Comparison of ENCODE assay signal across 8 cellular contexts in the genomic region with DNA sequence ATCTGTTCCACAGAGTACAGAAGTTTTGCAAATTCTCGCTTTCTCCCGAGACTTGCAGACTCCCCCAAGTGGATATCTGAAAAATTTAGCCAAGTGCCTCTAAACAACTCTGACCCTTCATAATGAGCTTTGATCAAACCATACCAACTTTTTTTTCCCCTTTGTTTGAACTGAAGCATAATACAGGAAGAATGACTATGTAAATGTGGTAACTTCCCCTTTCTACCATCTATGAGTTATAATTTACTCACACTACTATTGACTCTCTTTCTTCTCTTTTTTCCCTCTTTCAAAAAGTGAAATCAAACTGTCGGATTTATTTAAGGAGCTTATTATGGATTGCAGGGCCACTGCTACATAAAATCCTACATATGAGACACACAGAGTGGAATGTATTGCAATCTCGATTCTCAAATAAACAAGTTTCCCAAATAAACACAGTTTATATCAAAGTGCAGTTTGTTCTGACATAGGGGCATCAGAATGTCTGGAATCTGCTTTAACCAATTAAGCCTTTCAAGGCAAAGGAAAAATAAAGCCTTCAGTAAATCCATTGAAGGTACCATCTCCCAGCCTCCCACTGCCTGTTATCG. TPM values are rescaled to one million over a fixed set of nuclear protein-coding genes. Genes with fewer than 3 reads are reported as not detected.
DNase-seq lines count a peak whose midpoint lies in the region; ATAC-seq and TF ChIP-seq lines count a peak whose summit lies in the region.

No MANE protein-coding gene starts in this region.

- no peak overlapping the region for H3K9ac ChIP-seq in mesendoderm (ENCODE audit: low read length)

- peaks cover 40% of the 10 kb centered on the region for H3K27me3 Mint-ChIP-seq in activated T-cell treated with anti-CD3 and anti-CD28 coated beads, Interleukin-2, amount 50 U/mL, for 4 hours (ENCODE audit: low read depth)

- H3K4me2 ChIP-seq in mesendoderm (ENCODE audit: low read length) = no peak overlapping the region

- H4K5ac ChIP-seq in mesendoderm (ENCODE audit: low read length) = no peak overlapping the region

- no peak overlapping the region for H2BK15ac ChIP-seq in mesendoderm (replicated peaks; ENCODE audit: low read depth)

- peak overlapping the region; percentile 31 for H3K4me3 Mint-ChIP-seq in activated T-cell treated with anti-CD3 and anti-CD28 coated beads, Interleukin-2, amount 50 U/mL, for 4 hours

- no peaks in the 10 kb centered on the region for H3K9me3 ChIP-seq in breast epithelium

- peaks cover 0 to 13% of the 10 kb centered on the region in 2 donors for H3K27me3 ChIP-seq in breast epithelium
- H3K27me3 ChIP-seq in mesendoderm (ENCODE audit: insufficient read depth, low read length, poor library complexity) = no peaks in the 10 kb centered on the region

- H3K4me1 ChIP-seq in breast epithelium (no peaks in the 10 kb centered on the region), mesendoderm (ENCODE audit: control insufficient read depth, low read depth, low read length) (peaks cover 6% of the 10 kb centered on the region)

- H3K23ac ChIP-seq in mesendoderm (ENCODE audit: low read length) = no peak overlapping the region

- peaks cover 6% of the 10 kb centered on the region for H3K9me3 Mint-ChIP-seq in activated T-cell treated with anti-CD3 and anti-CD28 coated beads, Interleukin-2, amount 50 U/mL, for 4 hours

- intact Hi-C loops in breast epithelium (cut with DNase I; ENCODE audit: low total_unique reads) = no loop called here

- no peak for DNase-seq in activated T-cell treated with anti-CD3 and anti-CD28 coated beads, Interleukin-2, amount 50 U/mL, for 4 hours
- no peak for DNase-seq in activated T-cell treated with anti-CD3 and anti-CD28 coated beads, Interleukin-2, amount 50 U/mL, for 48 hours
- DNase-seq in M059J (ENCODE audit: low read depth) (peak; percentile 58), breast epithelium (ENCODE audit: low spot score in 2 of 2) (no peak), mesendoderm (peak; percentile 72), NCI-H2196 treated with DMSO at 0.1 percent for 48 hours (lab: John Stamatoyannopoulos, UW; ENCODE audit: unreplicated experiment) (no peak)
- DNase-seq in activated effector memory CD4-positive, alpha-beta T cell treated with anti-CD3 and anti-CD28 coated beads, Interleukin-2, amount 50 U/mL, for 16 hours = no peak

- no peak overlapping the region for H2AK5ac ChIP-seq in mesendoderm (ENCODE audit: low read length)

- no peak overlapping the region for H4K8ac ChIP-seq in mesendoderm (ENCODE audit: low read depth, low read length)

- no peak for ATAC-seq in activated T-cell treated with anti-CD3 and anti-CD28 coated beads, Interleukin-2, amount 50 U/mL, for 4 hours
- ATAC-seq in HG02981 (IDR thresholded peaks at IDR 0.05; ENCODE audit: unreplicated experiment) = no peak

- no peak overlapping the region for H2BK5ac ChIP-seq in mesendoderm (ENCODE audit: low read length)

- no peaks in the 10 kb centered on the region for H3K79me1 ChIP-seq in mesendoderm (ENCODE audit: low read length)

- H3K56ac ChIP-seq in mesendoderm (ENCODE audit: low read length) = peak overlapping the region; percentile 35

- no CpG with 5 or more reads among the region's 5 CpGs for WGBS in mesendoderm (ENCODE audit: extremely low coverage, insufficient coverage, low lambda C conversion rate)

- peak overlapping the region; percentile 14 for H3K18ac ChIP-seq in mesendoderm (ENCODE audit: low read length)

- no peak for TF ChIP-seq CTCF in breast epithelium (IDR thresholded peaks at IDR 0.05)

- H2BK120ac ChIP-seq in mesendoderm (ENCODE audit: low read depth, low read length) = no peak overlapping the region

- H3K27ac ChIP-seq in breast epithelium (no peak overlapping the region), mesendoderm (ENCODE audit: low read depth, low read length) (no peak overlapping the region)

- peaks cover 10% of the 10 kb centered on the region for H3K4me1 Mint-ChIP-seq in activated T-cell treated with anti-CD3 and anti-CD28 coated beads, Interleukin-2, amount 50 U/mL, for 4 hours (ENCODE audit: low read depth)

- no peak overlapping the region for H3K4ac ChIP-seq in mesendoderm (ENCODE audit: low read depth, low read length)

- no peaks in the 10 kb centered on the region for H3K79me2 ChIP-seq in mesendoderm (ENCODE audit: control insufficient read depth, insufficient read depth, low read length)

- H3K4me3 ChIP-seq in breast epithelium (peak overlapping the region; percentile 51 to 74 (median 58)), mesendoderm (ENCODE audit: low read length) (no peak overlapping the region)

- H3K36me3 Mint-ChIP-seq in activated T-cell treated with anti-CD3 and anti-CD28 coated beads, Interleukin-2, amount 50 U/mL, for 4 hours (ENCODE audit: insufficient read depth) = no peaks in the 10 kb centered on the region

- H3K36me3 ChIP-seq in breast epithelium = no peaks in the 10 kb centered on the region
- no peaks in the 10 kb centered on the region for H3K36me3 ChIP-seq in mesendoderm (ENCODE audit: control insufficient read depth, insufficient read depth, low read length)

- no peak for TF ChIP-seq POLR2A in breast epithelium (IDR thresholded peaks at IDR 0.05)

RNA-seq across cellular contexts. Expression of gene ZNF804A, which starts 1.4 kb away (rescaled TPM):
- not detected for total RNA-seq in activated T-cell treated with anti-CD3 and anti-CD28 coated beads, Interleukin-2, amount 50 U/mL, for 4 hours
- total RNA-seq in M059J (2014; rRNA removed; shearing (Covaris generic)) = 1.1 and 1.6 TPM in 2 replicates
- under 1 TPM; under 0.01 to 0.29 (median 0.16) TPM for total RNA-seq in breast epithelium
- polyA plus RNA-seq in mesendoderm (2013, experiment 1 of 2) = 2.0 TPM
- 2.0 TPM for polyA plus RNA-seq in mesendoderm (2013, experiment 2 of 2)

Comparison
In these comparisons a context has a peak if more than half of its experiments do, and no peak if none do; other contexts are left out.
1. DNase-seq: peak in M059J (single experiment) and mesendoderm (single experiment); none in activated T-cell treated with anti-CD3 and anti-CD28 coated beads, Interleukin-2, amount 50 U/mL, for 4 hours (single experiment), activated T-cell treated with anti-CD3 and anti-CD28 coated beads, Interleukin-2, amount 50 U/mL, for 48 hours (0 of 2), breast epithelium (0 of 2), NCI-H2196 treated with DMSO at 0.1 percent for 48 hours (single experiment) and activated effector memory CD4-positive, alpha-beta T cell treated with anti-CD3 and anti-CD28 coated beads, Interleukin-2, amount 50 U/mL, for 16 hours (single experiment).